Comparison of ENCODE assay signal across 8 cellular contexts in genomic region chr1:6700853-6701436, GRCh38. TPM values are rescaled to one million over a fixed set of nuclear protein-coding genes. Genes with fewer than 3 reads are reported as not detected.
DNase-seq lines count a peak whose midpoint lies in the region; ATAC-seq and TF ChIP-seq lines count a peak whose summit lies in the region.

No MANE protein-coding gene starts in this region.

- H3K27me3 ChIP-seq in KMS-11 (ENCODE audit: insufficient read depth, low read depth) (no peaks in the 10 kb centered on the region), muscle layer of colon (ENCODE audit: control insufficient read depth in 1 of 2, insufficient read depth in 2 of 2, low read length in 2 of 2) (no peaks in the 10 kb centered on the region)

- no peaks in the 10 kb centered on the region for H4K20me1 ChIP-seq in KMS-11 (ENCODE audit: insufficient read depth)

- peak overlapping the region; percentile 73; the same call in 1 of the 2 replicates for H2AFZ ChIP-seq in KMS-11 (ENCODE audit: low read depth)

- peak overlapping the region; percentile 64 for H3K4me2 ChIP-seq in KMS-11

- H3K27ac ChIP-seq in KMS-11: peak overlapping the region; percentile 76
- H3K27ac ChIP-seq in muscle layer of colon (ENCODE audit: low read depth, low read length): peak overlapping the region; percentile 65

- H3K9me3 ChIP-seq in muscle layer of colon (ENCODE audit: low read length): no peaks in the 10 kb centered on the region

- peak overlapping the region; percentile 98 for H3K9ac ChIP-seq in KMS-11
- peak overlapping the region; percentile 69 for H3K9ac ChIP-seq in muscle layer of colon (ENCODE audit: low read length)

- peaks cover 10% of the 10 kb centered on the region for H3K36me3 Mint-ChIP-seq in central memory CD8-positive, alpha-beta T cell (ENCODE audit: insufficient read depth)

- DNase-seq in GM03348 (ENCODE audit: low spot score) (peak; percentile 38), OCI-M1 (lab: John Stamatoyannopoulos, UW) (no peak), occipital lobe (lab: John Stamatoyannopoulos, UW) (no peak), NCI-H524 treated with DMSO at 0.1 percent for 48 hours (lab: John Stamatoyannopoulos, UW) (no peak)
- no peak for DNase-seq in central memory CD8-positive, alpha-beta T cell (ENCODE audit: low spot score in 2 of 2)

- H3K27ac Mint-ChIP-seq in central memory CD8-positive, alpha-beta T cell (ENCODE audit: low read depth): peak overlapping the region; percentile 91

- no peak for ATAC-seq in central memory CD8-positive, alpha-beta T cell (replicated peaks; ENCODE audit: extremely low read depth, poor library complexity, severe bottlenecking)
- ATAC-seq in GM19467 (IDR thresholded peaks at IDR 0.05; ENCODE audit: unreplicated experiment): no peak

- peak overlapping the region; percentile 90 for H3K4me3 ChIP-seq in KMS-11 (IDR thresholded peaks at IDR 0.05; ENCODE audit: insufficient read depth, low read depth, low read length)
- H3K4me3 ChIP-seq in muscle layer of colon (ENCODE audit: low read depth in 1 of 2, low read length in 2 of 2): peak overlapping the region; percentile 77 to 95

- H3K36me3 ChIP-seq in KMS-11 (ENCODE audit: insufficient read depth): no peaks in the 10 kb centered on the region
- no peaks in the 10 kb centered on the region for H3K36me3 ChIP-seq in muscle layer of colon (ENCODE audit: insufficient read depth, low read length)

- H3K27me3 Mint-ChIP-seq in central memory CD8-positive, alpha-beta T cell: no peaks in the 10 kb centered on the region

- no peak for TF ChIP-seq CTCF in KMS-11 (conservative IDR thresholded peaks at IDR 0.05; ENCODE audit: low read depth, low read length)

- H3K9me3 Mint-ChIP-seq in central memory CD8-positive, alpha-beta T cell: no peaks in the 10 kb centered on the region

- H3K4me1 ChIP-seq in KMS-11 (ENCODE audit: low read depth, poor library complexity, severe bottlenecking) (peaks cover 21% of the 10 kb centered on the region), muscle layer of colon (ENCODE audit: insufficient read depth, low read length) (peaks cover 42% of the 10 kb centered on the region)

- H3K4me1 Mint-ChIP-seq in central memory CD8-positive, alpha-beta T cell: peaks cover 14% of the 10 kb centered on the region

- H3K4me3 Mint-ChIP-seq in central memory CD8-positive, alpha-beta T cell: peak overlapping the region; percentile 86

- H3K79me2 ChIP-seq in KMS-11 (ENCODE audit: insufficient read depth, low read depth): peaks cover 36% of the 10 kb centered on the region

RNA-seq across cellular contexts. Expression of gene DNAJC11, which starts 0.7 kb away (rescaled TPM):
- 32.8 TPM for total RNA-seq in occipital lobe
